ENCODE assay signal across 8 cellular contexts in genomic region chr2:138827426-138828054, GRCh38. TPM values are rescaled to one million over a fixed set of nuclear protein-coding genes. Genes with fewer than 3 reads are reported as not detected.
DNase-seq lines count a peak whose midpoint lies in the region; ATAC-seq and TF ChIP-seq lines count a peak whose summit lies in the region.

No MANE protein-coding gene starts in this region.

- no peak overlapping the region for H3K27ac ChIP-seq in body of pancreas

- DNase-seq in EL (peak; percentile 49), NCI-H774 (lab: John Stamatoyannopoulos, UW) (peak; percentile 65), body of pancreas (peak in 2 of 4 donors; percentile 13 to 17), iPS-NIHi11 (ENCODE audit: low spot score) (peak; percentile 44), T1000 (lab: John Stamatoyannopoulos, UW) (no peak)
- peak; percentile 5 to 20 for DNase-seq in stimulated activated naive CD8-positive, alpha-beta T cell treated with anti-CD3 and anti-CD28 coated beads, Interleukin-15, amount 100 ng/mL, for 72 hours

- no peaks in the 10 kb centered on the region for H3K4me1 Mint-ChIP-seq in stimulated activated naive CD8-positive, alpha-beta T cell treated with anti-CD3 and anti-CD28 coated beads, Interleukin-15, amount 100 ng/mL, for 72 hours

- H3K9me3 Mint-ChIP-seq in stimulated activated naive CD8-positive, alpha-beta T cell treated with anti-CD3 and anti-CD28 coated beads, Interleukin-15, amount 100 ng/mL, for 72 hours: no peaks in the 10 kb centered on the region

- no peak for TF ChIP-seq POLR2A in body of pancreas (IDR thresholded peaks at IDR 0.05)

- no peak overlapping the region for H3K27ac Mint-ChIP-seq in stimulated activated naive CD8-positive, alpha-beta T cell treated with anti-CD3 and anti-CD28 coated beads, Interleukin-15, amount 100 ng/mL, for 72 hours

- peak; percentile 54 to 77 (median 66) for TF ChIP-seq CTCF in body of pancreas (IDR thresholded peaks at IDR 0.05)

- no peaks in the 10 kb centered on the region for H3K36me3 ChIP-seq in body of pancreas (replicated peaks in 1 of 2; ENCODE audit: insufficient read depth in 1 of 2, low read depth in 2 of 2)

- intact Hi-C loops in body of pancreas (cut with DNase I): loop anchor here (10.0 kb wide), 1 partner anchor 923 kb away; no protein-coding TSS in a partner anchor

- no peaks in the 10 kb centered on the region for H3K27me3 ChIP-seq in body of pancreas

- no peak overlapping the region for H3K4me3 ChIP-seq in body of pancreas

- H3K9me3 ChIP-seq in body of pancreas: no peaks in the 10 kb centered on the region

- no peaks in the 10 kb centered on the region for H3K4me1 ChIP-seq in body of pancreas

- 11 to 13% methylated on average over 3 of the region's 3 CpGs for WGBS in body of pancreas, 2 donors

- no peak overlapping the region for H3K4me3 Mint-ChIP-seq in stimulated activated naive CD8-positive, alpha-beta T cell treated with anti-CD3 and anti-CD28 coated beads, Interleukin-15, amount 100 ng/mL, for 72 hours

- H3K27me3 Mint-ChIP-seq in stimulated activated naive CD8-positive, alpha-beta T cell treated with anti-CD3 and anti-CD28 coated beads, Interleukin-15, amount 100 ng/mL, for 72 hours: peaks cover 21% of the 10 kb centered on the region

- ATAC-seq in GM19468 (IDR thresholded peaks at IDR 0.05; ENCODE audit: extremely low read depth, unreplicated experiment): peak; percentile 63
- peak; percentile 71 for ATAC-seq in HG03521 (IDR thresholded peaks at IDR 0.05; ENCODE audit: unreplicated experiment)
- ATAC-seq in body of pancreas: peak; percentile 65
- peak; percentile 61 for ATAC-seq in stimulated activated naive CD8-positive, alpha-beta T cell treated with anti-CD3 and anti-CD28 coated beads, Interleukin-15, amount 100 ng/mL, for 72 hours

RNA-seq across cellular contexts. Expression of gene NXPH2, which starts 47.4 kb away (rescaled TPM):
- not detected for total RNA-seq in body of pancreas
